9 cellular contexts compared by ENCODE assay signal in the genomic region with DNA sequence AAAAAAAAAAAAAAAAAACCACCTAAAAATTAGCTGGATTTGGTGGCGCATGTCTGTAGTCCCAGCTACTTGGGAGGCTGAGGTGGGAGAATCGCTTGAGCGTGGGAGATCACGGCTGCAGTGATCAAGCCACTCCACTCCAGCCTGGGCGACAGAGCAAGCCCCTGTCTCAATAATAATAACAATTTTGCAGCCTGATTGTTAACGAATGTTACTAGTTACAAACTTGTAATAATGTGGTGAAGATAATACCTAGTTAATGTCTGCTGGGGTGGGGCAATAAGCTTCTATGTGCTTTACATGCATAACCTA. TPM values are rescaled to one million over a fixed set of nuclear protein-coding genes. Genes with fewer than 3 reads are reported as not detected.
A peak's percentile ranks its signal among the peaks of the same experiment; 100 is the strongest.
DNase-seq lines count a peak whose midpoint lies in the region; ATAC-seq and TF ChIP-seq lines count a peak whose summit lies in the region.
"Had no signal": no experiment of that assay in that cellular context is flagged by ENCODE, and none has a peak within 500 bp of the region (broad histone marks: within the 10 kb centered on the region; RNA-seq: fewer than 3 reads in every experiment).

No MANE protein-coding gene starts in this region.

- H3K9me3 ChIP-seq in KOPT-K1 (ENCODE audit: insufficient read depth, low read length, poor library complexity, severe bottlenecking) (no peaks in the 10 kb centered on the region), adrenal gland (replicated peaks in 1 of 3) (no peaks in the 10 kb centered on the region)
- H3K9me3 ChIP-seq: uterus had no signal

- no peak for TF ChIP-seq POLR2A in adrenal gland (IDR thresholded peaks at IDR 0.05)

- H3K4me1 Mint-ChIP-seq in activated CD4-positive, alpha-beta T cell treated with anti-CD3 and anti-CD28 coated beads, Interleukin-2, amount 10 ng/mL, durations not matched to agents 24 days and 14 days: peaks cover 27% of the 10 kb centered on the region
- peaks cover 43% of the 10 kb centered on the region for H3K4me1 Mint-ChIP-seq in brain
- peaks cover 38% of the 10 kb centered on the region for H3K4me1 Mint-ChIP-seq in neural crest cell

- intact Hi-C loops in activated CD4-positive, alpha-beta T cell treated with anti-CD3 and anti-CD28 coated beads, Interleukin-2, amount 10 ng/mL, durations not matched to agents 24 days and 14 days (cut with micrococcal nuclease): loop anchor here (5.0 to 10.0 kb wide), 3 partner anchors 57 to 1104 kb away; partner anchors contain the start of gene STAMBPL1
- intact Hi-C loops in adrenal gland (cut with DNase I): no loop called here

- peak overlapping the region; percentile 95 for H3K27ac ChIP-seq in KOPT-K1 (ENCODE audit: low read depth, low read length, poor library complexity, severe bottlenecking)
- H3K27ac ChIP-seq in adrenal gland: no peak overlapping the region

- H3K4me3 ChIP-seq in adrenal gland: no peak overlapping the region

- peaks cover 2% of the 10 kb centered on the region for H3K27me3 Mint-ChIP-seq in activated CD4-positive, alpha-beta T cell treated with anti-CD3 and anti-CD28 coated beads, Interleukin-2, amount 10 ng/mL, durations not matched to agents 24 days and 14 days
- peaks cover 14% of the 10 kb centered on the region for H3K27me3 Mint-ChIP-seq in brain
- no peaks in the 10 kb centered on the region for H3K27me3 Mint-ChIP-seq in neural crest cell (ENCODE audit: low read depth)

- H3K27me3 ChIP-seq in adrenal gland: no peaks in the 10 kb centered on the region
- H3K27me3 ChIP-seq: uterus had no signal

- no peak for TF ChIP-seq CTCF in brain (conservative IDR thresholded peaks at IDR 0.05)
- no peak for TF ChIP-seq CTCF in neural crest cell (conservative IDR thresholded peaks at IDR 0.05)
- TF ChIP-seq CTCF in adrenal gland (IDR thresholded peaks at IDR 0.05): no peak

- peak overlapping the region; percentile 42 for H3K4me3 Mint-ChIP-seq in activated CD4-positive, alpha-beta T cell treated with anti-CD3 and anti-CD28 coated beads, Interleukin-2, amount 10 ng/mL, durations not matched to agents 24 days and 14 days
- H3K4me3 Mint-ChIP-seq in brain (peak overlapping the region; percentile 74 to 97 (median 95)), neural crest cell (peak overlapping the region; percentile 82)

- H3K36me3 Mint-ChIP-seq in activated CD4-positive, alpha-beta T cell treated with anti-CD3 and anti-CD28 coated beads, Interleukin-2, amount 10 ng/mL, durations not matched to agents 24 days and 14 days (ENCODE audit: low read depth): peaks cover 6% of the 10 kb centered on the region
- H3K36me3 Mint-ChIP-seq in brain (peaks cover 4% of the 10 kb centered on the region), neural crest cell (ENCODE audit: low read depth) (peaks cover 3% of the 10 kb centered on the region)

- H3K36me3 ChIP-seq in KOPT-K1 (ENCODE audit: insufficient read depth, low read length): peaks cover 4% of the 10 kb centered on the region; the same call in 1 of the 2 replicates
- no peaks in the 10 kb centered on the region for H3K36me3 ChIP-seq in adrenal gland (replicated peaks in 1 of 2)
- H3K36me3 ChIP-seq: uterus had no signal

- H3K4me1 ChIP-seq in adrenal gland (replicated peaks in 1 of 2): peaks cover 10 to 30% of the 10 kb centered on the region in 2 donors
- H3K4me1 ChIP-seq: uterus had no signal

- H3K27ac Mint-ChIP-seq in activated CD4-positive, alpha-beta T cell treated with anti-CD3 and anti-CD28 coated beads, Interleukin-2, amount 10 ng/mL, durations not matched to agents 24 days and 14 days: no peak overlapping the region
- H3K27ac Mint-ChIP-seq in brain: peak overlapping the region in 3 of 5 experiments; percentile 53 to 99 (median 56)
- H3K27ac Mint-ChIP-seq in neural crest cell (ENCODE audit: unreplicated experiment): no peak overlapping the region

- H3K9me3 Mint-ChIP-seq in activated CD4-positive, alpha-beta T cell treated with anti-CD3 and anti-CD28 coated beads, Interleukin-2, amount 10 ng/mL, durations not matched to agents 24 days and 14 days: no peaks in the 10 kb centered on the region
- H3K9me3 Mint-ChIP-seq in brain (no peaks in the 10 kb centered on the region), neural crest cell (no peaks in the 10 kb centered on the region)

- WGBS in adrenal gland, 4 donors: 88 to 93% (median 90%) methylated on average over 6 of the region's 6 CpGs

- ATAC-seq in HG02763 (IDR thresholded peaks at IDR 0.05; ENCODE audit: unreplicated experiment): no peak

- no peak for DNase-seq in activated CD4-positive, alpha-beta T cell treated with anti-CD3 and anti-CD28 coated beads, Interleukin-2, amount 10 ng/mL, durations not matched to agents 24 days and 14 days
- DNase-seq in activated CD4-positive, alpha-beta T cell treated with anti-CD3 and anti-CD28 coated beads, Interleukin-2, amount 50 U/mL, for 1 hour: no peak
- DNase-seq in neural crest cell (ENCODE audit: low read depth, low spot score) (no peak), GOT3 (lab: John Stamatoyannopoulos, UW) (no peak), adrenal gland (no peak)

RNA-seq across cellular contexts. Expression of gene ATAD1, which starts 1.2 kb away (rescaled TPM):
- total RNA-seq in activated CD4-positive, alpha-beta T cell treated with anti-CD3 and anti-CD28 coated beads, Interleukin-2, amount 10 ng/mL, durations not matched to agents 24 days and 14 days: 54.1 and 55.5 TPM in 2 replicates
- 24.2 TPM for polyA plus RNA-seq in brain (ENCODE audit: insufficient read depth, low read depth, low replicate concordance)
- 43.6 and 47.5 TPM in 2 replicates for total RNA-seq in neural crest cell
- total RNA-seq in adrenal gland: 100 to 1,000 TPM in 1 of 8 donors, 10 to 100 TPM in 7; 30.0 to 119 (median 50.4) TPM
- 10 to 100 TPM in 1 of 3 donors, 1 to 10 TPM in 2; 8.5 to 54.4 (median 9.0) TPM for polyA plus RNA-seq in adrenal gland

RNA-seq across cellular contexts. Expression of gene KLLN, which starts 44.1 kb away (rescaled TPM):
- total RNA-seq in activated CD4-positive, alpha-beta T cell treated with anti-CD3 and anti-CD28 coated beads, Interleukin-2, amount 10 ng/mL, durations not matched to agents 24 days and 14 days: 0.54 and 1.0 TPM in 2 replicates
- polyA plus RNA-seq in brain (ENCODE audit: insufficient read depth, low read depth, low replicate concordance) (0.24 TPM), adrenal gland (under 1 TPM; 0.24 to 0.84 (median 0.48) TPM)
- total RNA-seq in neural crest cell (0.98 and 1.1 TPM in 2 replicates), adrenal gland (1 to 10 TPM in 5 of 8 donors, under 1 TPM in 3; 0.42 to 1.5 (median 1.1) TPM)

RNA-seq across cellular contexts. Expression of gene PTEN, which starts 44.2 kb away (rescaled TPM):
- 48.6 and 51.3 TPM in 2 replicates for total RNA-seq in activated CD4-positive, alpha-beta T cell treated with anti-CD3 and anti-CD28 coated beads, Interleukin-2, amount 10 ng/mL, durations not matched to agents 24 days and 14 days
- polyA plus RNA-seq in brain (ENCODE audit: insufficient read depth, low read depth, low replicate concordance): 29.6 TPM
- total RNA-seq in neural crest cell: 52.5 and 59.8 TPM in 2 replicates
- total RNA-seq in adrenal gland: 100 to 1,000 TPM in 2 of 8 donors, 10 to 100 TPM in 6; 72.2 to 179 (median 93.2) TPM
- 10 to 100 TPM; 35.7 to 87.1 (median 37.9) TPM for polyA plus RNA-seq in adrenal gland

Comparison
In these comparisons a context has a peak if more than half of its experiments do, and no peak if none do; other contexts are left out.
1. H3K27ac Mint-ChIP-seq: peak in brain (3 of 5); none in activated CD4-positive, alpha-beta T cell treated with anti-CD3 and anti-CD28 coated beads, Interleukin-2, amount 10 ng/mL, durations not matched to agents 24 days and 14 days (single experiment) and neural crest cell (single experiment).
2. H3K4me3 Mint-ChIP-seq: peak in every context shown above with its lines; median percentile 95 in brain; 82 in neural crest cell; 42 in activated CD4-positive, alpha-beta T cell treated with anti-CD3 and anti-CD28 coated beads, Interleukin-2, amount 10 ng/mL, durations not matched to agents 24 days and 14 days.